12 cellular contexts compared by ENCODE assay signal in the genomic region with DNA sequence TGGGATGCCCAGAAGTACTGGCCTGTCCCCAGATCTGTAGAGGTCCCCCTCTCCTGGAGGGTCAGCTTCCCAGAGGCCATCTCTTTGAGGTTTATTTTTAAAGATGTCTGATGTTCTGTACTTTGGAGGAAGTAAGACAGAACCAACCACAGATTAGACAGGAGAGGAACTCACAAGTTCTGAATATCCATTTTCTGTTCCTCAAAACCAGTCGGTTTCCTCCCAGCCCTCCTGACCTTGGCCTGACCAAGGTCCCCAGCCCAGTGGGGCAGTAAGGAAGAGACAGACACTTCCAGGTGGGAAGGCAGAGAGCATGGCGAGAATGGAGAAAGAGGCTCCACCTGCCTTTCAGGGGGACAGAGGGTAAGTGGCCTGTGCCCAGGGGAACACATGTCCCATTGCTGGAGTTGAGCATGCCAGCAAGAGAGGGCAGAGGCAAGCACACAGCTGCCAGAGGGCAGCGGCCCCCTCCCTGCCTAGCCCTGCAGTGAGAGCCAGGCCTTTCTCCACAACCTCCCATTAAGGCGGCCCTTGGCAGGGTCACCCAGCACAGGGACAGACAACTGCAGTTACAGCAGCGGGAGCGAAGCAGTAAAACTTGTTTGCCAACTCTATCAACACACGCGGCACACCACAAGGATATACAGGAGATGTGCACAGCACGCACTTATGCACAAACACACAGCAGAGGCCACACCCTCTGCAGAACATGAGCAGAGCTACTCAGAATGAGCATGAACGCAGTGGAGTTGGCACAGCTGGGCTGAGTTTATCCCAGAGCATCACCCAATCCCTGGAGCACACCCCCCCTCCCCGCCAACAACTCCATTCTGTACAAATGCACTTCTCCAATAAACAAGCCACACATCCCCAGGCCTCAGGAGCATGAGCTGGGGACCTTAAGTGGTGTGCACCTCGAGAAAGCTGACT. TPM values are rescaled to one million over a fixed set of nuclear protein-coding genes. Genes with fewer than 3 reads are reported as not detected.
DNase-seq lines count a peak whose midpoint lies in the region; ATAC-seq and TF ChIP-seq lines count a peak whose summit lies in the region.
"Had no signal": no experiment of that assay in that cellular context is flagged by ENCODE, and none has a peak within 500 bp of the region (broad histone marks: within the 10 kb centered on the region; RNA-seq: fewer than 3 reads in every experiment).

No MANE protein-coding gene starts in this region.

- peaks cover 32% of the 10 kb centered on the region for H3K4me1 Mint-ChIP-seq in MCF 10A (ENCODE audit: insufficient read depth, unreplicated experiment)
- H3K4me1 Mint-ChIP-seq in CD8-positive, alpha-beta T cell (ENCODE audit: low read depth) = peaks cover 33% of the 10 kb centered on the region

- CTCF ChIA-PET in MCF 10A (lab: Yijun Ruan, JAX) = interaction anchor here (2.1 to 2.2 kb wide), 2 partner anchors 30 to 63 kb away, joined by 6 to 9 read pairs; partner anchors contain the start of gene ANKRD39
- CTCF ChIA-PET in mammary epithelial cell (lab: Charles Lee; ENCODE audit: low non-redundant PET) = no interaction called here
- CTCF ChIA-PET in CD8-positive, alpha-beta T cell (lab: Charles Lee) = interaction anchor here (0.9 to 1.9 kb wide), 5 partner anchors 14 to 63 kb away, joined by 3 to 5 read pairs (median 4); partner anchors contain the start of gene ANKRD39

- H3K27me3 Mint-ChIP-seq in MCF 10A (ENCODE audit: insufficient read depth, unreplicated experiment) = no peaks in the 10 kb centered on the region
- no peaks in the 10 kb centered on the region for H3K27me3 Mint-ChIP-seq in CD8-positive, alpha-beta T cell (ENCODE audit: low read depth)

- 50% methylated on average over 12 of the region's 12 CpGs for WGBS in mammary epithelial cell (ENCODE audit: low coverage, missing lambda C conversion rate)

- H3K79me2 ChIP-seq in mammary epithelial cell (ENCODE audit: insufficient read depth, low read length) = no peaks in the 10 kb centered on the region

- no peak for TF ChIP-seq POLR2A in uterus (IDR thresholded peaks at IDR 0.05)

- no peak overlapping the region for H3K4me3 Mint-ChIP-seq in MCF 10A (ENCODE audit: unreplicated experiment)
- H3K4me3 Mint-ChIP-seq in CD8-positive, alpha-beta T cell = no peak overlapping the region

- no peak overlapping the region for H3K9ac ChIP-seq in mammary epithelial cell (ENCODE audit: insufficient read depth, low read length)
- peak overlapping the region; percentile 28 for H3K9ac ChIP-seq in mucosa of stomach (ENCODE audit: low read length)

- H3K27ac Mint-ChIP-seq in MCF 10A (ENCODE audit: low read depth, unreplicated experiment) = no peak overlapping the region
- no peak overlapping the region for H3K27ac Mint-ChIP-seq in CD8-positive, alpha-beta T cell

- H3K36me3 Mint-ChIP-seq in MCF 10A (ENCODE audit: insufficient read depth, unreplicated experiment) = no peaks in the 10 kb centered on the region
- no peaks in the 10 kb centered on the region for H3K36me3 Mint-ChIP-seq in CD8-positive, alpha-beta T cell

- in situ Hi-C loops in T47D (cut with HindIII; ENCODE audit: low pct_unique_long_range_greater_than_20kb, low sequenced_read_pairs) (no loop called here), mammary epithelial cell (cut with MboI; ENCODE audit: low sequenced_read_pairs in 2 of 2) (no loop called here)

- H3K4me3 ChIP-seq in mammary epithelial cell (replicated peaks in 1 of 3; ENCODE audit: insufficient read depth in 1 of 3, low read depth in 2 of 3, low read length in 3 of 3) = no peak overlapping the region
- no peak overlapping the region for H3K4me3 ChIP-seq in mucosa of stomach (ENCODE audit: low read length)
- no peak overlapping the region for H3K4me3 ChIP-seq in uterus
- no peak overlapping the region for H3K4me3 ChIP-seq in CD8-positive, alpha-beta T cell (ENCODE audit: low read depth, low read length)

- no peak for TF ChIP-seq CTCF in MCF 10A (IDR thresholded peaks at IDR 0.05; ENCODE audit: unreplicated experiment)
- no peak for TF ChIP-seq CTCF in mammary epithelial cell (conservative IDR thresholded peaks at IDR 0.05 in 1 of 2, IDR thresholded peaks at IDR 0.05 in 1 of 2; ENCODE audit: extremely low read depth in 1 of 2, insufficient read depth in 1 of 2, low read depth in 1 of 2, low read length in 2 of 2)
- TF ChIP-seq CTCF in uterus (IDR thresholded peaks at IDR 0.05) = no peak
- TF ChIP-seq CTCF in CD8-positive, alpha-beta T cell (IDR thresholded peaks at IDR 0.05) = no peak

- dilution Hi-C loops in mammary epithelial cell (cut with HindIII; ENCODE audit: low sequenced_read_pairs) = no loop called here

- POLR2A ChIA-PET in MCF 10A (lab: Yijun Ruan, JAX) = interaction anchor here (0.6 kb wide), 1 partner anchor 552 kb away, joined by 4 read pairs; no protein-coding TSS in a partner anchor
- POLR2A ChIA-PET in CD8-positive, alpha-beta T cell (lab: Charles Lee) = interaction anchor here (1.4 kb wide), 1 partner anchor 13 kb away, joined by 4 read pairs; no protein-coding TSS in a partner anchor

- ATAC-seq in CD8-positive, alpha-beta T cell = no peak
- ATAC-seq: HCT116 had no signal

- H3K4me1 ChIP-seq in mammary epithelial cell (ENCODE audit: insufficient read depth, low read length) (peaks cover 16% of the 10 kb centered on the region), mucosa of stomach (ENCODE audit: control insufficient read depth, insufficient read depth, low read length) (peaks cover 36% of the 10 kb centered on the region), uterus (peaks cover 0 to 12% of the 10 kb centered on the region in 2 donors)
- H3K4me1 ChIP-seq in CD8-positive, alpha-beta T cell (ENCODE audit: insufficient read depth, low read length) = peaks cover 25% of the 10 kb centered on the region

- no peaks in the 10 kb centered on the region for H3K9me3 Mint-ChIP-seq in MCF 10A (ENCODE audit: unreplicated experiment)
- H3K9me3 Mint-ChIP-seq in CD8-positive, alpha-beta T cell = no peaks in the 10 kb centered on the region

- DNase-seq in T47D (ENCODE audit: low read depth in 1 of 2, low spot score in 1 of 2) (peak; percentile 47 to 89), MCF 10A (ENCODE audit: unreplicated experiment) (no peak), mammary epithelial cell (peak; percentile 50), uterus (no peak), NCI-H1092 (lab: John Stamatoyannopoulos, UW) (no peak)
- DNase-seq in activated naive CD4-positive, alpha-beta T cell treated with Interleukin-2 at 50 U/mL for 16 hours = no peak
- no peak for DNase-seq in CD8-positive, alpha-beta T cell
- DNase-seq: activated effector memory CD4-positive, alpha-beta T cell treated with Interleukin-2 at 50 U/mL for 16 hours; BE2C; NCI-H226 had no signal

- no peaks in the 10 kb centered on the region for H3K27me3 ChIP-seq in mammary epithelial cell (ENCODE audit: insufficient read depth, low read length)
- no peaks in the 10 kb centered on the region for H3K27me3 ChIP-seq in mucosa of stomach (ENCODE audit: control insufficient read depth, insufficient read depth, low read length)
- no peaks in the 10 kb centered on the region for H3K27me3 ChIP-seq in uterus
- no peaks in the 10 kb centered on the region for H3K27me3 ChIP-seq in CD8-positive, alpha-beta T cell (ENCODE audit: insufficient read depth, low read length)
- H3K27me3 ChIP-seq: BE2C had no signal

- intact Hi-C loops in MCF 10A (cut with micrococcal nuclease) (no loop called here), mammary epithelial cell (cut with micrococcal nuclease) (no loop called here), uterus (cut with DNase I; ENCODE audit: low total_unique reads) (no loop called here)
- intact Hi-C loops in CD8-positive, alpha-beta T cell (cut with DNase I, micrococcal nuclease) = no loop called here

- H2AFZ ChIP-seq in mammary epithelial cell (ENCODE audit: low read depth, low read length) = peak overlapping the region; percentile 41

- BruUV-seq in MCF 10A (replicated peaks; lab: Mats Ljungman, UMichigan) (no TSS peak), mammary epithelial cell (replicated peaks; lab: Mats Ljungman, UMichigan) (no TSS peak)

- H3K4me2 ChIP-seq in mammary epithelial cell (ENCODE audit: insufficient read depth, low read depth, low read length) = no peak overlapping the region

- no peaks in the 10 kb centered on the region for H4K20me1 ChIP-seq in mammary epithelial cell (ENCODE audit: insufficient read depth, low read length)

- H3K27ac ChIP-seq in mammary epithelial cell (ENCODE audit: insufficient read depth, low read depth, low read length) (no peak overlapping the region), uterus (peak overlapping the region; percentile 69 to 77)
- no peak overlapping the region for H3K27ac ChIP-seq in CD8-positive, alpha-beta T cell (ENCODE audit: low read depth, low read length)

- H3K36me3 ChIP-seq in mammary epithelial cell (ENCODE audit: insufficient read depth, low read length) = no peaks in the 10 kb centered on the region
- H3K36me3 ChIP-seq in mucosa of stomach (ENCODE audit: control insufficient read depth, insufficient read depth, low read length) = no peaks in the 10 kb centered on the region
- H3K36me3 ChIP-seq in uterus = no peaks in the 10 kb centered on the region
- no peaks in the 10 kb centered on the region for H3K36me3 ChIP-seq in CD8-positive, alpha-beta T cell (ENCODE audit: insufficient read depth, low read length)
- H3K36me3 ChIP-seq: BE2C had no signal

- no peaks in the 10 kb centered on the region for H3K9me3 ChIP-seq in mammary epithelial cell (replicated peaks; ENCODE audit: insufficient read depth, low read length)
- H3K9me3 ChIP-seq in mucosa of stomach (ENCODE audit: control insufficient read depth, low read length) = no peaks in the 10 kb centered on the region
- H3K9me3 ChIP-seq in uterus = no peaks in the 10 kb centered on the region
- H3K9me3 ChIP-seq in CD8-positive, alpha-beta T cell (ENCODE audit: low read length) = no peaks in the 10 kb centered on the region
- H3K9me3 ChIP-seq: BE2C had no signal

RNA-seq across cellular contexts. Expression of gene SEMA4C, which starts 18.5 kb away (rescaled TPM):
- total RNA-seq in MCF 10A (2022) (16.3 and 22.6 TPM in 2 replicates), mammary epithelial cell (10 to 100 TPM; 13.2 to 14.0 TPM), uterus (100 to 1,000 TPM in 1 of 4 donors, 10 to 100 TPM in 3; 31.8 to 117 (median 61.7) TPM)
- 6.9 TPM for polyA plus RNA-seq in mammary epithelial cell
- 7.3 TPM for polyA minus RNA-seq in mammary epithelial cell
- 10 to 100 TPM; 40.0 to 45.7 TPM for total RNA-seq in CD8-positive, alpha-beta T cell

RNA-seq across cellular contexts. Expression of gene ANKRD39, which starts 30.5 kb away (rescaled TPM):
- 14.0 and 17.6 TPM in 2 replicates for total RNA-seq in MCF 10A (2022)
- 10 to 100 TPM in 1 of 2 donors, 1 to 10 TPM in 1; 7.8 to 12.3 TPM for total RNA-seq in mammary epithelial cell
- polyA plus RNA-seq in mammary epithelial cell = 13.8 TPM
- polyA minus RNA-seq in mammary epithelial cell = 2.8 TPM
- 100 to 1,000 TPM in 1 of 4 donors, 10 to 100 TPM in 2, 1 to 10 TPM in 1; 4.7 to 162 (median 16.9) TPM for total RNA-seq in uterus
- 10 to 100 TPM; 13.9 to 16.4 TPM for total RNA-seq in CD8-positive, alpha-beta T cell

RNA-seq across cellular contexts. Expression of gene ANKRD23, which starts 44.5 kb away (rescaled TPM):
- total RNA-seq in MCF 10A (2022) (3.4 and 7.6 TPM in 2 replicates), mammary epithelial cell (1 to 10 TPM in 1 of 2 donors, under 1 TPM in 1; 0.82 to 1.7 TPM), uterus (10 to 100 TPM in 2 of 4 donors, 1 to 10 TPM in 2; 4.4 to 23.2 (median 8.6) TPM)
- polyA plus RNA-seq in mammary epithelial cell = 0.49 TPM
- 0.36 TPM for polyA minus RNA-seq in mammary epithelial cell
- 1 to 10 TPM; 5.7 to 6.5 TPM for total RNA-seq in CD8-positive, alpha-beta T cell

Comparison
In these comparisons a context has a peak if more than half of its experiments do, and no peak if none do; other contexts are left out.
1. DNase-seq: peak in T47D (2 of 2) and mammary epithelial cell (single experiment); none in MCF 10A (single experiment), uterus (0 of 2), activated naive CD4-positive, alpha-beta T cell treated with Interleukin-2 at 50 U/mL for 16 hours (single experiment), CD8-positive, alpha-beta T cell (0 of 7) and NCI-H1092 (single experiment).
2. H3K27ac ChIP-seq: peak in uterus (2 of 2); none in mammary epithelial cell (single experiment) and CD8-positive, alpha-beta T cell (single experiment).